ENCODE assay signal across 1 cellular context in genomic region chr5:135880801-135881200, GRCh38.
A peak's percentile ranks its signal among the peaks of the same experiment; 100 is the strongest.
TF ChIP-seq lines count a peak whose summit lies in the region.

No MANE protein-coding gene starts in this region.

TF ChIP-seq in HCT116, 20 proteins besides CTCF, POLR2A, EP300 and RAD21:
- peak; percentile 19; the same call in 1 of the 2 replicates for TF ChIP-seq SP1 (IDR thresholded peaks at IDR 0.05; ENCODE audit: low read depth)
- TF ChIP-seq ZFX (IDR thresholded peaks at IDR 0.05): no peak
- no peak for TF ChIP-seq SIN3A (IDR thresholded peaks at IDR 0.05; ENCODE audit: low read depth)
- no peak for TF ChIP-seq EGR1 (IDR thresholded peaks at IDR 0.05; ENCODE audit: low read depth)
